Comparison of ENCODE assay signal across 9 cellular contexts in the genomic region with DNA sequence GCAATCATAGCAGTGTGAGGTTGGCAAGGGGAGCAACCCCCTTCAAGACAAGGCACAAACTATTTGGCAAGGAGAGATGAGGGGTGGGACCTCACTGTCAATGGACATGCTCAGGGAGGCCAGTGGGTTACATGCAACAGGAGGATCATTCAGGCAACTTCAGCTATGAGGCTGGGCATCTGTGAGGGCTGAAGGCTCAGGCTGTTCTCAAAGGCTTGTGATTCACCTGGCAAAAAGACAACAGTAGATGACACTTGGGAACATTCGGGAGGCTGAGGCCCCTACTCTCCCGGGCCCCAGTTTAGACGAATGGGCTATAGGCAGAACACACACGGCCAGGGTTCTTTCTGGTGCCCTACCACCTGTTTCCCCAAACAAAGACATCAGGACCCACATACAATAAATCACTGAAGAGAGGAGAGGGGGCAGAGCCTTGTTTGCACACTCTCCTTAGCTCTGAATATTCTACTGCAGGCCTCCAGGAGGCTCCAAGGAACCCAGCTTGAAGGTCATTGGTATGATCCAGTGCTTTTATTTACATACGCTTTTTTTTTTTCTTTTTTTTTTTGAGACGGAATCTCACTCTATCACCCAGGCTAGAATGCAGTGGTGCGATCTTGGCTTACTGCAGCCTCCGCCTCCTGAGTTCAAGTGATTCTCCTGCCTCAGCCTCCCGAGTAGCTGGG. TPM values are rescaled to one million over a fixed set of nuclear protein-coding genes. Genes with fewer than 3 reads are reported as not detected.
DNase-seq lines count a peak whose midpoint lies in the region; ATAC-seq and TF ChIP-seq lines count a peak whose summit lies in the region.
"Had no signal": no experiment of that assay in that cellular context is flagged by ENCODE, and none has a peak within 500 bp of the region (broad histone marks: within the 10 kb centered on the region; RNA-seq: fewer than 3 reads in every experiment).

No MANE protein-coding gene starts in this region.

- peak overlapping the region; percentile 44 for H3K27ac Mint-ChIP-seq in activated CD4-positive, alpha-beta memory T cell treated with anti-CD3 and anti-CD28 coated beads, Interleukin-2, amount 10 ng/mL, durations not matched to agents 7 days and 5 days
- no peak overlapping the region for H3K27ac Mint-ChIP-seq in activated CD4-positive, alpha-beta memory T cell treated with anti-CD3 and anti-CD28 coated beads for 36 hours
- H3K27ac Mint-ChIP-seq in stimulated activated naive B cell treated with anti-CD40 and anti-IgM and Interleukin-4, amounts not matched to agents 10 μg/mL and 1 μg/mL and 100 μg/mL, for 72 hours: peak overlapping the region; percentile 76

- H3K36me3 ChIP-seq in esophagus squamous epithelium (peaks cover 29 to 98% (median 47%) of the 10 kb centered on the region in 3 donors), upper lobe of right lung (peaks cover 97% of the 10 kb centered on the region)

- POLR2A ChIA-PET in activated CD4-positive, alpha-beta memory T cell treated with anti-CD3 and anti-CD28 coated beads, Interleukin-2, amount 10 ng/mL, durations not matched to agents 7 days and 5 days (lab: Charles Lee): interaction anchor here (0.6 to 16.4 kb wide), 6 partner anchors 9 to 85 kb away, joined by 3 to 561 read pairs (median 6); a partner anchor contains a TSS
- POLR2A ChIA-PET in activated CD4-positive, alpha-beta memory T cell treated with anti-CD3 and anti-CD28 coated beads for 36 hours (lab: Charles Lee): interaction anchor here (0.6 to 2.0 kb wide), 4 partner anchors 11 to 84 kb away, joined by 3 to 12 read pairs (median 4); a partner anchor contains a TSS

- H3K4me3 ChIP-seq in esophagus squamous epithelium: no peak overlapping the region
- H3K4me3 ChIP-seq in upper lobe of right lung: no peak overlapping the region
- H3K4me3 ChIP-seq: colonic mucosa had no signal

- no peak for ATAC-seq in stimulated activated naive B cell treated with anti-CD40 and anti-IgM and Interleukin-4, amounts not matched to agents 10 μg/mL and 1 μg/mL and 100 μg/mL, for 72 hours (replicated peaks)
- ATAC-seq in upper lobe of right lung: no peak
- ATAC-seq in HG03175 (IDR thresholded peaks at IDR 0.05; ENCODE audit: unreplicated experiment): no peak

- H3K27me3 Mint-ChIP-seq in activated CD4-positive, alpha-beta memory T cell treated with anti-CD3 and anti-CD28 coated beads, Interleukin-2, amount 10 ng/mL, durations not matched to agents 7 days and 5 days: no peaks in the 10 kb centered on the region
- no peaks in the 10 kb centered on the region for H3K27me3 Mint-ChIP-seq in activated CD4-positive, alpha-beta memory T cell treated with anti-CD3 and anti-CD28 coated beads for 36 hours
- no peaks in the 10 kb centered on the region for H3K27me3 Mint-ChIP-seq in stimulated activated naive B cell treated with anti-CD40 and anti-IgM and Interleukin-4, amounts not matched to agents 10 μg/mL and 1 μg/mL and 100 μg/mL, for 72 hours

- TF ChIP-seq POLR2A in esophagus squamous epithelium (IDR thresholded peaks at IDR 0.05): no peak

- no peak for TF ChIP-seq CTCF in esophagus squamous epithelium (IDR thresholded peaks at IDR 0.05)
- no peak for TF ChIP-seq CTCF in upper lobe of right lung (IDR thresholded peaks at IDR 0.05)

- H3K9me3 Mint-ChIP-seq in activated CD4-positive, alpha-beta memory T cell treated with anti-CD3 and anti-CD28 coated beads, Interleukin-2, amount 10 ng/mL, durations not matched to agents 7 days and 5 days: no peaks in the 10 kb centered on the region
- H3K9me3 Mint-ChIP-seq in activated CD4-positive, alpha-beta memory T cell treated with anti-CD3 and anti-CD28 coated beads for 36 hours: no peaks in the 10 kb centered on the region
- H3K9me3 Mint-ChIP-seq in stimulated activated naive B cell treated with anti-CD40 and anti-IgM and Interleukin-4, amounts not matched to agents 10 μg/mL and 1 μg/mL and 100 μg/mL, for 72 hours: no peaks in the 10 kb centered on the region

- H3K27me3 ChIP-seq in esophagus squamous epithelium: no peaks in the 10 kb centered on the region
- H3K27me3 ChIP-seq in upper lobe of right lung: no peaks in the 10 kb centered on the region
- H3K27me3 ChIP-seq: colonic mucosa had no signal

- H3K9me3 ChIP-seq in esophagus squamous epithelium (no peaks in the 10 kb centered on the region), upper lobe of right lung (no peaks in the 10 kb centered on the region)
- H3K9me3 ChIP-seq: colonic mucosa had no signal

- intact Hi-C loops in activated CD4-positive, alpha-beta memory T cell treated with anti-CD3 and anti-CD28 coated beads for 36 hours (cut with micrococcal nuclease): loop anchor here (10.0 kb wide), 1 partner anchor 357 kb away; no protein-coding TSS in a partner anchor
- intact Hi-C loops in esophagus squamous epithelium (cut with DNase I) (no loop called here), upper lobe of right lung (cut with DNase I) (no loop called here)

- WGBS in esophagus squamous epithelium, 2 donors: 55 to 57% methylated on average over 7 to 9 of the region's 9 CpGs

- peaks cover 12 to 64% (median 14%) of the 10 kb centered on the region in 3 donors for H3K4me1 ChIP-seq in esophagus squamous epithelium
- peaks cover 15% of the 10 kb centered on the region for H3K4me1 ChIP-seq in upper lobe of right lung

- CTCF ChIA-PET in activated CD4-positive, alpha-beta memory T cell treated with anti-CD3 and anti-CD28 coated beads, Interleukin-2, amount 10 ng/mL, durations not matched to agents 7 days and 5 days (lab: Charles Lee): interaction anchor here (1.5 to 25.8 kb wide), 2 partner anchors 50 to 246 kb away, joined by 5 to 626 read pairs; a partner anchor contains a TSS
- CTCF ChIA-PET in activated CD4-positive, alpha-beta memory T cell treated with anti-CD3 and anti-CD28 coated beads for 36 hours (lab: Charles Lee): interaction anchor here (0.8 to 24.6 kb wide), 4 partner anchors 8 to 359 kb away, joined by 3 to 628 read pairs (median 5); a partner anchor contains a TSS

- H3K27ac ChIP-seq in esophagus squamous epithelium (peak overlapping the region in 3 of 4 donors; percentile 1 to 48 (median 29)), upper lobe of right lung (no peak overlapping the region)
- H3K27ac ChIP-seq: colonic mucosa had no signal

- H3K4me1 Mint-ChIP-seq in activated CD4-positive, alpha-beta memory T cell treated with anti-CD3 and anti-CD28 coated beads, Interleukin-2, amount 10 ng/mL, durations not matched to agents 7 days and 5 days: peaks cover 61% of the 10 kb centered on the region
- peaks cover 44% of the 10 kb centered on the region for H3K4me1 Mint-ChIP-seq in activated CD4-positive, alpha-beta memory T cell treated with anti-CD3 and anti-CD28 coated beads for 36 hours (ENCODE audit: low read depth)
- peaks cover 33 to 51% of the 10 kb centered on the region in 2 donors for H3K4me1 Mint-ChIP-seq in stimulated activated naive B cell treated with anti-CD40 and anti-IgM and Interleukin-4, amounts not matched to agents 10 μg/mL and 1 μg/mL and 100 μg/mL, for 72 hours

- H3K4me3 Mint-ChIP-seq in activated CD4-positive, alpha-beta memory T cell treated with anti-CD3 and anti-CD28 coated beads, Interleukin-2, amount 10 ng/mL, durations not matched to agents 7 days and 5 days: no peak overlapping the region
- no peak overlapping the region for H3K4me3 Mint-ChIP-seq in activated CD4-positive, alpha-beta memory T cell treated with anti-CD3 and anti-CD28 coated beads for 36 hours
- no peak overlapping the region for H3K4me3 Mint-ChIP-seq in stimulated activated naive B cell treated with anti-CD40 and anti-IgM and Interleukin-4, amounts not matched to agents 10 μg/mL and 1 μg/mL and 100 μg/mL, for 72 hours

- no peak for DNase-seq in activated CD4-positive, alpha-beta memory T cell treated with anti-CD3 and anti-CD28 coated beads, Interleukin-2, amount 10 ng/mL, durations not matched to agents 7 days and 5 days
- DNase-seq in activated CD4-positive, alpha-beta memory T cell treated with anti-CD3 and anti-CD28 coated beads for 36 hours: no peak
- peak; percentile 75 for DNase-seq in RKO (ENCODE audit: low spot score)
- no peak for DNase-seq in esophagus squamous epithelium (lab: John Stamatoyannopoulos, UW)
- DNase-seq in stimulated activated naive B cell treated with anti-CD40 and anti-IgM and Interleukin-4, amounts not matched to agents 10 μg/mL and 1 μg/mL and 100 μg/mL, for 72 hours: no peak
- DNase-seq in upper lobe of right lung: no peak
- no peak for DNase-seq in mucosa of gallbladder (ENCODE audit: low spot score)
- DNase-seq: colonic mucosa had no signal

- H3K36me3 Mint-ChIP-seq in activated CD4-positive, alpha-beta memory T cell treated with anti-CD3 and anti-CD28 coated beads, Interleukin-2, amount 10 ng/mL, durations not matched to agents 7 days and 5 days (ENCODE audit: low read depth): peaks cover 67% of the 10 kb centered on the region
- peaks cover 60% of the 10 kb centered on the region for H3K36me3 Mint-ChIP-seq in activated CD4-positive, alpha-beta memory T cell treated with anti-CD3 and anti-CD28 coated beads for 36 hours
- H3K36me3 Mint-ChIP-seq in stimulated activated naive B cell treated with anti-CD40 and anti-IgM and Interleukin-4, amounts not matched to agents 10 μg/mL and 1 μg/mL and 100 μg/mL, for 72 hours: peaks cover 32 to 52% of the 10 kb centered on the region in 2 donors

RNA-seq across cellular contexts. Expression of a gene that starts 7.9 kb away (rescaled TPM):
- 1,000 to 10,000 TPM; 1,162 to 1,172 TPM for total RNA-seq in activated CD4-positive, alpha-beta memory T cell treated with anti-CD3 and anti-CD28 coated beads, Interleukin-2, amount 10 ng/mL, durations not matched to agents 7 days and 5 days
- 1,000 to 10,000 TPM; 1,695 to 1,719 TPM for total RNA-seq in activated CD4-positive, alpha-beta memory T cell treated with anti-CD3 and anti-CD28 coated beads for 36 hours
- total RNA-seq in esophagus squamous epithelium (100 to 1,000 TPM; 151 to 351 (median 255) TPM), upper lobe of right lung (243 TPM), mucosa of gallbladder (277 TPM)

RNA-seq across cellular contexts. Expression of a gene that starts 11.0 kb away (rescaled TPM):
- total RNA-seq in activated CD4-positive, alpha-beta memory T cell treated with anti-CD3 and anti-CD28 coated beads, Interleukin-2, amount 10 ng/mL, durations not matched to agents 7 days and 5 days: 10 to 100 TPM; 49.7 to 54.6 TPM
- 10 to 100 TPM; 79.5 to 88.7 TPM for total RNA-seq in activated CD4-positive, alpha-beta memory T cell treated with anti-CD3 and anti-CD28 coated beads for 36 hours
- total RNA-seq in esophagus squamous epithelium: 1 to 10 TPM; 2.4 to 7.4 (median 7.0) TPM
- 32.8 TPM for total RNA-seq in upper lobe of right lung
- total RNA-seq in mucosa of gallbladder: 33.4 TPM

RNA-seq across cellular contexts. Expression of a gene that starts 14.4 kb away (rescaled TPM):
- 100 to 1,000 TPM; 125 to 131 TPM for total RNA-seq in activated CD4-positive, alpha-beta memory T cell treated with anti-CD3 and anti-CD28 coated beads, Interleukin-2, amount 10 ng/mL, durations not matched to agents 7 days and 5 days
- 100 to 1,000 TPM; 226 to 231 TPM for total RNA-seq in activated CD4-positive, alpha-beta memory T cell treated with anti-CD3 and anti-CD28 coated beads for 36 hours
- total RNA-seq in esophagus squamous epithelium (10 to 100 TPM; 46.7 to 88.8 (median 64.4) TPM), upper lobe of right lung (175 TPM), mucosa of gallbladder (177 TPM)

RNA-seq across cellular contexts. Expression of a gene that starts 16.3 kb away (rescaled TPM):
- 10 to 100 TPM; 11.2 to 13.1 TPM for total RNA-seq in activated CD4-positive, alpha-beta memory T cell treated with anti-CD3 and anti-CD28 coated beads, Interleukin-2, amount 10 ng/mL, durations not matched to agents 7 days and 5 days
- 100 to 1,000 TPM; 167 to 171 TPM for total RNA-seq in activated CD4-positive, alpha-beta memory T cell treated with anti-CD3 and anti-CD28 coated beads for 36 hours
- 10 to 100 TPM; 41.4 to 87.9 (median 66.0) TPM for total RNA-seq in esophagus squamous epithelium
- 35.4 TPM for total RNA-seq in upper lobe of right lung
- total RNA-seq in mucosa of gallbladder: 61.7 TPM

RNA-seq across cellular contexts. Expression of a gene that starts 37.3 kb away (rescaled TPM):
- 10 to 100 TPM; 40.5 to 41.1 TPM for total RNA-seq in activated CD4-positive, alpha-beta memory T cell treated with anti-CD3 and anti-CD28 coated beads, Interleukin-2, amount 10 ng/mL, durations not matched to agents 7 days and 5 days
- 10 to 100 TPM; 31.6 to 32.7 TPM for total RNA-seq in activated CD4-positive, alpha-beta memory T cell treated with anti-CD3 and anti-CD28 coated beads for 36 hours
- 1 to 10 TPM; 3.8 to 7.4 (median 6.7) TPM for total RNA-seq in esophagus squamous epithelium
- total RNA-seq in upper lobe of right lung: 9.5 TPM
- 7.7 TPM for total RNA-seq in mucosa of gallbladder
